14 cellular contexts compared by ENCODE assay signal in the genomic region with DNA sequence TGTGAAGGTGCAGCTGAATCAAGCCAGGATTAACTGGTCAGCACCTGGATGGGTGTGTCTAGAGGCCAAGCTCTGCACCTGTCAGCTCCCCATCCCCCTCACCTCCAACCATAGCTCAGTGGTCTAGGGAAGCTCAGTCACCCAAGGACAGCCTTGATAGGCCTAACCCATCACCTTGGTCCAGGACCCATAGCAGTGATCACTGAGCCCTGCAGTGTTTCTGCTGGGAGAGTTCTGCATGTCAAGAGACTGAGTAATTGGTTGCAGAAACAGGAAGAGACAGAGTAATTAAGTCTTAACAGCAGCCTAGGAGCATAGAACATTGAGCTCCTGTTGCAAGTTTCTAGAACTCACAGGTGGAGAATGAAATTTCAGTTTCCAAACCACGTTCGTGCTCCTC. TPM values are rescaled to one million over a fixed set of nuclear protein-coding genes. Genes with fewer than 3 reads are reported as not detected.
A peak's percentile ranks its signal among the peaks of the same experiment; 100 is the strongest.
DNase-seq lines count a peak whose midpoint lies in the region; ATAC-seq and TF ChIP-seq lines count a peak whose summit lies in the region.
"Had no signal": no experiment of that assay in that cellular context is flagged by ENCODE, and none has a peak within 500 bp of the region (broad histone marks: within the 10 kb centered on the region; RNA-seq: fewer than 3 reads in every experiment).

No MANE protein-coding gene starts in this region.

- peaks cover 10% of the 10 kb centered on the region for H3K4me1 ChIP-seq in foreskin keratinocyte

- H3K27ac ChIP-seq in foreskin keratinocyte = no peak overlapping the region
- H3K27ac ChIP-seq: SJSA1 had no signal

- intact Hi-C loops in Calu3 (cut with micrococcal nuclease; ENCODE audit: unreplicated experiment) = no loop called here
- intact Hi-C loops in activated naive CD4-positive, alpha-beta T cell treated with anti-CD3 and anti-CD28 coated beads for 36 hours (cut with micrococcal nuclease) = no loop called here

- BruUV-seq in Calu3 (replicated peaks; lab: Mats Ljungman, UMichigan) = no TSS peak

- CTCF ChIA-PET in Calu3 (lab: Charles Lee) = interaction anchor here (0.6 to 2.3 kb wide), 3 partner anchors 19 to 36 kb away, joined by 3 to 9 read pairs (median 3); a partner anchor contains a TSS
- CTCF ChIA-PET in activated naive CD4-positive, alpha-beta T cell treated with anti-CD3 and anti-CD28 coated beads for 36 hours (lab: Charles Lee) = interaction anchor here (1.4 kb wide), 1 partner anchor 19 kb away, joined by 5 read pairs; a partner anchor contains a TSS

- no peaks in the 10 kb centered on the region for H3K27me3 ChIP-seq in foreskin keratinocyte
- H3K27me3 ChIP-seq: dorsolateral prefrontal cortex, SJSA1 had no signal

- TF ChIP-seq CTCF in foreskin keratinocyte (conservative IDR thresholded peaks at IDR 0.05) (no peak), Calu3 (IDR thresholded peaks at IDR 0.05; ENCODE audit: unreplicated experiment) (no peak)

- H3K4me1 Mint-ChIP-seq in activated T-cell treated with anti-CD3 and anti-CD28 coated beads, Interleukin-2, amount 50 U/mL, for 24 hours (ENCODE audit: low read depth) = peaks cover 21% of the 10 kb centered on the region
- H3K4me1 Mint-ChIP-seq in Calu3 (ENCODE audit: low read depth, unreplicated experiment) = peaks cover 16% of the 10 kb centered on the region
- peaks cover 19% of the 10 kb centered on the region for H3K4me1 Mint-ChIP-seq in activated naive CD4-positive, alpha-beta T cell treated with anti-CD3 and anti-CD28 coated beads for 36 hours (ENCODE audit: low read depth)
- H3K4me1 Mint-ChIP-seq: natural killer cell had no signal

- no peak overlapping the region for H3K4me3 Mint-ChIP-seq in activated T-cell treated with anti-CD3 and anti-CD28 coated beads, Interleukin-2, amount 50 U/mL, for 24 hours
- H3K4me3 Mint-ChIP-seq in Calu3 (ENCODE audit: low read depth, unreplicated experiment) = no peak overlapping the region
- no peak overlapping the region for H3K4me3 Mint-ChIP-seq in activated naive CD4-positive, alpha-beta T cell treated with anti-CD3 and anti-CD28 coated beads for 36 hours
- H3K4me3 Mint-ChIP-seq: activated CD4-positive, alpha-beta T cell treated with anti-CD3 and anti-CD28 coated beads, Interleukin-2, amount 10 ng/mL, durations not matched to agents 7 days and 5 days; activated naive CD8-positive, alpha-beta T cell; natural killer cell had no signal

- no peak overlapping the region for H3K27ac Mint-ChIP-seq in activated T-cell treated with anti-CD3 and anti-CD28 coated beads, Interleukin-2, amount 50 U/mL, for 24 hours
- no peak overlapping the region for H3K27ac Mint-ChIP-seq in Calu3 (ENCODE audit: unreplicated experiment)
- H3K27ac Mint-ChIP-seq in activated naive CD4-positive, alpha-beta T cell treated with anti-CD3 and anti-CD28 coated beads for 36 hours = no peak overlapping the region
- H3K27ac Mint-ChIP-seq: activated CD4-positive, alpha-beta T cell treated with anti-CD3 and anti-CD28 coated beads, Interleukin-2, amount 10 ng/mL, durations not matched to agents 7 days and 5 days; activated naive CD8-positive, alpha-beta T cell; natural killer cell had no signal

- H3K36me3 Mint-ChIP-seq in activated T-cell treated with anti-CD3 and anti-CD28 coated beads, Interleukin-2, amount 50 U/mL, for 24 hours (ENCODE audit: low read depth) = peaks cover 25% of the 10 kb centered on the region
- H3K36me3 Mint-ChIP-seq in Calu3 (ENCODE audit: insufficient read depth, unreplicated experiment) = peaks cover 5% of the 10 kb centered on the region
- H3K36me3 Mint-ChIP-seq in activated naive CD4-positive, alpha-beta T cell treated with anti-CD3 and anti-CD28 coated beads for 36 hours (ENCODE audit: low read depth) = peaks cover 22% of the 10 kb centered on the region
- H3K36me3 Mint-ChIP-seq: natural killer cell had no signal

- ATAC-seq in GM19395 (IDR thresholded peaks at IDR 0.05; ENCODE audit: unreplicated experiment) (peak; percentile 86), HG03565 (IDR thresholded peaks at IDR 0.05; ENCODE audit: unreplicated experiment) (peak; percentile 67), foreskin keratinocyte (peak; percentile 9), HG02981 (IDR thresholded peaks at IDR 0.05; ENCODE audit: unreplicated experiment) (no peak)
- ATAC-seq: natural killer cell had no signal

- H3K9me3 Mint-ChIP-seq in activated T-cell treated with anti-CD3 and anti-CD28 coated beads, Interleukin-2, amount 50 U/mL, for 24 hours = no peaks in the 10 kb centered on the region
- H3K9me3 Mint-ChIP-seq in Calu3 (ENCODE audit: low read depth, unreplicated experiment) = no peaks in the 10 kb centered on the region
- H3K9me3 Mint-ChIP-seq in activated naive CD4-positive, alpha-beta T cell treated with anti-CD3 and anti-CD28 coated beads for 36 hours = no peaks in the 10 kb centered on the region
- H3K9me3 Mint-ChIP-seq: activated CD4-positive, alpha-beta T cell treated with anti-CD3 and anti-CD28 coated beads, Interleukin-2, amount 10 ng/mL, durations not matched to agents 7 days and 5 days; natural killer cell had no signal

- DNase-seq in ELR (ENCODE audit: low read depth) = peak; percentile 60
- DNase-seq in foreskin keratinocyte = peak in 1 of 2 donors; percentile 42
- DNase-seq in activated T-cell treated with anti-CD3 and anti-CD28 coated beads, Interleukin-2, amount 50 U/mL, for 24 hours = no peak
- no peak for DNase-seq in Calu3
- no peak for DNase-seq in activated naive CD4-positive, alpha-beta T cell treated with anti-CD3 and anti-CD28 coated beads for 36 hours
- DNase-seq: activated CD4-positive, alpha-beta T cell treated with anti-CD3 and anti-CD28 coated beads, Interleukin-2, amount 10 ng/mL, durations not matched to agents 7 days and 5 days; C1 segment of cervical spinal cord; dorsolateral prefrontal cortex; natural killer cell had no signal

- H3K27me3 Mint-ChIP-seq in activated T-cell treated with anti-CD3 and anti-CD28 coated beads, Interleukin-2, amount 50 U/mL, for 24 hours = no peaks in the 10 kb centered on the region
- H3K27me3 Mint-ChIP-seq in Calu3 (ENCODE audit: unreplicated experiment) = peaks cover 13% of the 10 kb centered on the region
- H3K27me3 Mint-ChIP-seq in activated naive CD4-positive, alpha-beta T cell treated with anti-CD3 and anti-CD28 coated beads for 36 hours (ENCODE audit: low read depth) = no peaks in the 10 kb centered on the region
- H3K27me3 Mint-ChIP-seq: activated naive CD8-positive, alpha-beta T cell had no signal

RNA-seq across cellular contexts. Expression of a gene that starts 18.7 kb away (rescaled TPM):
- total RNA-seq in foreskin keratinocyte (25.9 and 30.9 TPM in 2 replicates), Calu3 (2022) (59.8 and 62.5 TPM in 2 replicates)
- 5.5 and 6.1 TPM in 2 replicates for polyA plus RNA-seq in foreskin keratinocyte
- 10 to 100 TPM; 22.1 to 24.0 TPM for total RNA-seq in activated naive CD4-positive, alpha-beta T cell treated with anti-CD3 and anti-CD28 coated beads for 36 hours

RNA-seq across cellular contexts. Expression of a gene that starts 18.8 kb away (rescaled TPM):
- total RNA-seq in foreskin keratinocyte = 30.6 and 46.9 TPM in 2 replicates
- 59.1 and 101 TPM in 2 replicates for polyA plus RNA-seq in foreskin keratinocyte
- 111 and 114 TPM in 2 replicates for total RNA-seq in Calu3 (2022)
- total RNA-seq in activated naive CD4-positive, alpha-beta T cell treated with anti-CD3 and anti-CD28 coated beads for 36 hours = 10 to 100 TPM; 69.1 to 72.9 TPM
